In genomic region chr15:77993970-77994693, GRCh38 we compare ENCODE assay signal across 8 cellular contexts.
DNase-seq lines count a peak whose midpoint lies in the region; ATAC-seq and TF ChIP-seq lines count a peak whose summit lies in the region.
"Not testable (repeated sequence)": the region's sequence is repeated elsewhere in the genome, so short reads cannot be mapped to it uniquely, and the experiment has no call there.

No MANE protein-coding gene starts in this region.

- TF ChIP-seq CTCF in CD4-positive, alpha-beta T cell (IDR thresholded peaks at IDR 0.05); lower lobe of right lung (IDR thresholded peaks at IDR 0.05): not testable (repeated sequence)

- not testable (repeated sequence) for H3K9me3 Mint-ChIP-seq in CD4-positive, alpha-beta T cell

- peaks cover 46% of the 10 kb centered on the region for H3K36me3 Mint-ChIP-seq in CD4-positive, alpha-beta T cell (ENCODE audit: low read depth)

- not testable (repeated sequence) for H3K27me3 ChIP-seq in CD4-positive, alpha-beta T cell (ENCODE audit: control insufficient read depth, insufficient read depth, low read length); lower lobe of right lung (ENCODE audit: low read depth)

- not testable (repeated sequence) for H3K4me3 ChIP-seq in lower lobe of right lung

- H3K4me1 Mint-ChIP-seq in CD4-positive, alpha-beta T cell (ENCODE audit: low read depth), result peaks cover 18% of the 10 kb centered on the region

- H3K27me3 Mint-ChIP-seq in CD4-positive, alpha-beta T cell, result not testable (repeated sequence)

- not testable (repeated sequence) for H3K4me3 Mint-ChIP-seq in CD4-positive, alpha-beta T cell

- H3K9me3 ChIP-seq in CD4-positive, alpha-beta T cell (ENCODE audit: control insufficient read depth, low read length); lower lobe of right lung: not testable (repeated sequence)

- CTCF ChIA-PET in CD4-positive, alpha-beta T cell (lab: Charles Lee), result interaction anchor here (0.7 kb wide), 1 partner anchor 114 kb away, joined by 3 read pairs; no protein-coding TSS in a partner anchor

- intact Hi-C loops in CD4-positive, alpha-beta T cell (cut with DNase I, micrococcal nuclease); lower lobe of right lung (cut with DNase I): not testable (repeated sequence)

- POLR2A ChIA-PET in CD4-positive, alpha-beta T cell (lab: Charles Lee), result not testable (repeated sequence)

- H3K36me3 ChIP-seq in lower lobe of right lung, result peaks cover 34% of the 10 kb centered on the region

- not testable (repeated sequence) for H3K27ac ChIP-seq in CD4-positive, alpha-beta T cell (ENCODE audit: low read depth, low read length)
- H3K27ac ChIP-seq in epithelial cell of prostate, result peak overlapping the region; percentile 87
- H3K27ac ChIP-seq in lower lobe of right lung, result peak overlapping the region; percentile 68

- not testable (repeated sequence) for ATAC-seq in CD4-positive, alpha-beta T cell (ENCODE audit: poor library complexity)
- ATAC-seq in HG02981 (IDR thresholded peaks at IDR 0.05; ENCODE audit: unreplicated experiment), result peak; percentile 76
- peak; percentile 37 to 48 for ATAC-seq in lower lobe of right lung

- peaks cover 35% of the 10 kb centered on the region for H3K4me1 ChIP-seq in lower lobe of right lung

- peak overlapping the region; percentile 53 for H3K27ac Mint-ChIP-seq in CD4-positive, alpha-beta T cell

- peak in 3 of 10 experiments; percentile 9 to 34 (median 31) for DNase-seq in CD4-positive, alpha-beta T cell
- peak; percentile 56 for DNase-seq in GM19238 (ENCODE audit: insufficient read length, low spot score)
- peak; percentile 15 for DNase-seq in NCI-H1694 treated with DMSO at 0.1 percent for 48 hours (lab: John Stamatoyannopoulos, UW)
- DNase-seq in activated CD8-positive, alpha-beta memory T cell treated with anti-CD3 and anti-CD28 coated beads for 24 hours, result peak; percentile 67
- DNase-seq in epithelial cell of prostate (ENCODE audit: low read depth, low spot score), result peak; percentile 92
- DNase-seq in lower lobe of right lung, result peak; percentile 64
- DNase-seq in stimulated activated CD8-positive, alpha-beta memory T cell treated with anti-CD3 and anti-CD28 coated beads, Interleukin-12 subunit alpha, Interleukin-12 subunit beta, amount 100 ng/mL, for 4 hours (ENCODE audit: low read depth), result peak; percentile 25
